In genomic region chr14:35900741-35901140, GRCh38 we compare ENCODE assay signal across 27 cellular contexts.
"Had no signal": no experiment of that assay in that cellular context is flagged by ENCODE, and none has a peak within 500 bp of the region (broad histone marks: within the 10 kb centered on the region; RNA-seq: fewer than 3 reads in every experiment).

No MANE protein-coding gene starts in this region.

- ATAC-seq: left colon; left lung; lower lobe of right lung; natural killer cell treated with Interleukin-12 subunit alpha and Interleukin-12 subunit beta and Interleukin-15 and Interleukin-18, amount 100 ng/mL, for 72 hours; right cardiac atrium; stimulated activated memory B cell treated with anti-CD40 and anti-IgM and Interleukin-4, amounts not matched to agents 10 μg/mL and 1 μg/mL and 100 μg/mL, for 72 hours; stimulated activated naive CD8-positive, alpha-beta T cell treated with anti-CD3 and anti-CD28 coated beads, Interleukin-15, amount 100 ng/mL, for 72 hours; upper lobe of right lung had no signal

- H3K27ac ChIP-seq: left lung, lower lobe of right lung, ovary, prostate gland, sigmoid colon, spleen, thoracic aorta, tibial artery, upper lobe of right lung had no signal

- H3K4me3 ChIP-seq: left lung, lower lobe of right lung, ovary, prostate gland, sigmoid colon, spleen, thoracic aorta, tibial artery, upper lobe of right lung had no signal

- H3K27me3 ChIP-seq: left lung, ovary, sigmoid colon, spleen, tibial artery, upper lobe of right lung had no signal

- DNase-seq: head of caudate nucleus; hippocampal formation; kidney glomerular epithelial cell; left colon; left lung; lower lobe of right lung; mammary epithelial cell; mesendoderm; naive B cell; ovary; posterior cingulate gyrus; retina; right cardiac atrium; sigmoid colon; small intestine; spleen; stimulated activated CD4-positive, alpha-beta T cell treated with anti-CD3 and anti-CD28 coated beads, Interleukin-4, amount 100 ng/mL, for 4 hours; stimulated activated CD8-positive, alpha-beta memory T cell treated with anti-CD3 and anti-CD28 coated beads, Interleukin-4, amount 100 ng/mL, for 48 hours; stimulated activated naive CD4-positive, alpha-beta T cell treated with Interleukin-2 at 50 U/mL for 16 hours; stimulated activated naive CD8-positive, alpha-beta T cell treated with anti-CD3 and anti-CD28 coated beads, Interleukin-15, amount 100 ng/mL, for 72 hours; tibial artery; trophoblast cell; upper lobe of right lung had no signal
